In genomic region chr5:135559342-135559741, GRCh38 we compare ENCODE assay signal across 1 cellular context.
TF ChIP-seq lines count a peak whose summit lies in the region.

No MANE protein-coding gene starts in this region.

TF ChIP-seq in GM12878, 131 proteins besides CTCF, POLR2A, EP300 and RAD21 (continued from another document):
- TF ChIP-seq E2F8 (IDR thresholded peaks at IDR 0.05; ENCODE audit: low read depth, partially characterized antibody) (no peak), ETV6 (conservative IDR thresholded peaks at IDR 0.05 in 1 of 2, IDR thresholded peaks at IDR 0.05 in 1 of 2; ENCODE audit: borderline replicate concordance in 1 of 2, low read depth in 1 of 2) (no peak), ESRRA (IDR thresholded peaks at IDR 0.05; ENCODE audit: low read length) (no peak), RAD51 (IDR thresholded peaks at IDR 0.05) (no peak; the same call in 1 of the 2 replicates), FOS (IDR thresholded peaks at IDR 0.05; ENCODE audit: borderline replicate concordance, extremely low read depth, insufficient read length) (peak; percentile 13), KLF5 (IDR thresholded peaks at IDR 0.05; ENCODE audit: partially characterized antibody) (no peak), HCFC1 (IDR thresholded peaks at IDR 0.05; ENCODE audit: low read length) (no peak), RELB (IDR thresholded peaks at IDR 0.05; ENCODE audit: low read depth) (no peak)
TF ChIP-seq in GM12878: peak in this region for 2.
